ENCODE assay signal across 17 cellular contexts in the genomic region with DNA sequence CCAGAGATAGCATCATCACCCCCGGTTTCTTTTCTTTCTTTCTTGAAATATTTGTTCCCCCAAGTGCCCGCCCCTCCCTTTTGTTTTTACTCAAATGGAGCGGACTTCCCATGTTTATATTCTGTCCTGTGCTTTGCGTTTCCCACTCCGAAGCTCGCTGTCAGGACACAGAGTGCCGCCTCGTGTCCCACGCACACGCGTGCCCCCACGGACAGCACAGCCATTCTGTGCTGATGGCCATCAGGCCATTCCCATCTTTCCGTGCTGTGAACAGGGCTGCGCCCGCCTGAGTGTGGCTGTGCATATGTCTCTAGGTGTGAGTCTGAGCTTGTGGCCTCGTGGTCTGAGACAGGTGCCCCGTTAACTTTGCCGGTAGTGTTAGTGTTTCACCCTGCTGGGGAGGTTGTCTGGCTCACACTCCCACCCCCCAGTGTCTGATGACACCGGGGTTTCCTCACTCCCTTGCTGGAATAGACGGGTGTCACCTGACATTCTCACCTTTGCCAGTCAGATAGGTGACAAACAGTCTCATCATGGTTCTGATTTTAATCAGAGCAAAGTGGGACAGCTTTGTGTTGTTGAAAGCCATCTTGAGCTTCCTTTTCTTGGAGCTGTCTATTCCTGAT. TPM values are rescaled to one million over a fixed set of nuclear protein-coding genes. Genes with fewer than 3 reads are reported as not detected.
A peak's percentile ranks its signal among the peaks of the same experiment; 100 is the strongest.
DNase-seq lines count a peak whose midpoint lies in the region; ATAC-seq, FAIRE-seq and TF ChIP-seq lines count a peak whose summit lies in the region.
"Had no signal": no experiment of that assay in that cellular context is flagged by ENCODE, and none has a peak within 500 bp of the region (broad histone marks: within the 10 kb centered on the region; RNA-seq: fewer than 3 reads in every experiment).

No MANE protein-coding gene starts in this region.

- WGBS in A549 (ENCODE audit: missing lambda C conversion rate): 84% methylated on average over 20 of the region's 20 CpGs

- TF ChIP-seq RAD21 in A549 (conservative IDR thresholded peaks at IDR 0.05 in 1 of 2, IDR thresholded peaks at IDR 0.05 in 1 of 2): no peak

- H3K27ac ChIP-seq in A549: 0 out of 6 replicates have a peak overlapping the region, but pooled peaks of 1 of the 2 experiments have one; percentile 1

- H3K9me3 Mint-ChIP-seq in Caco-2 (ENCODE audit: unreplicated experiment) (no peaks in the 10 kb centered on the region), nephron (no peaks in the 10 kb centered on the region)
- H3K9me3 Mint-ChIP-seq in central memory CD8-positive, alpha-beta T cell: no peaks in the 10 kb centered on the region

- no peak for TF ChIP-seq POLR2A in A549 (IDR thresholded peaks at IDR 0.05; ENCODE audit: low read length)

- no TSS peak for BruUV-seq in Caco-2 (replicated peaks; lab: Mats Ljungman, UMichigan)

- H3K27me3 ChIP-seq in Caco-2 (replicated peaks; ENCODE audit: control insufficient read depth, insufficient read depth, low read length): no peaks in the 10 kb centered on the region
- H3K27me3 ChIP-seq: ovary had no signal

- H3K4me1 ChIP-seq in A549 (peaks cover 53% of the 10 kb centered on the region), Caco-2 (peaks cover 45% of the 10 kb centered on the region)

- no peak for TF ChIP-seq EP300 in A549 (IDR thresholded peaks at IDR 0.05)

- FAIRE-seq in A549 (lab: Jason Lieb, UNC): peak; percentile 94
- FAIRE-seq: GM12878 had no signal

- H3K4me1 Mint-ChIP-seq in Caco-2 (ENCODE audit: low read depth, unreplicated experiment): peaks cover 59% of the 10 kb centered on the region
- peaks cover 62% of the 10 kb centered on the region for H3K4me1 Mint-ChIP-seq in central memory CD8-positive, alpha-beta T cell
- peaks cover 68% of the 10 kb centered on the region for H3K4me1 Mint-ChIP-seq in nephron

- intact Hi-C loops in Caco-2 (cut with micrococcal nuclease; ENCODE audit: unreplicated experiment): no loop called here

- H3K36me3 Mint-ChIP-seq in Caco-2 (ENCODE audit: insufficient read depth, unreplicated experiment) (peaks cover 51% of the 10 kb centered on the region), nephron (ENCODE audit: low read depth) (no peaks in the 10 kb centered on the region)
- H3K36me3 Mint-ChIP-seq in central memory CD8-positive, alpha-beta T cell (ENCODE audit: insufficient read depth): peaks cover 5% of the 10 kb centered on the region

- CTCF ChIA-PET in A549 (lab: Yijun Ruan, JAX): interaction anchor here (1.0 to 2.5 kb wide), 10 partner anchors 10 to 196 kb away, joined by 4 to 22 read pairs (median 7); no protein-coding TSS in a partner anchor
- CTCF ChIA-PET in Caco-2 (lab: Charles Lee): interaction anchor here (1.3 kb wide), 1 partner anchor 12 kb away, joined by 3 read pairs; no protein-coding TSS in a partner anchor

- POLR2A ChIA-PET in A549 (lab: Yijun Ruan, JAX) (interaction anchor here (0.6 kb wide), 1 partner anchor 13 kb away, joined by 11 read pairs; no protein-coding TSS in a partner anchor), Caco-2 (lab: Charles Lee) (no interaction called here)

- H3K4me3 ChIP-seq in A549 (no peak overlapping the region), Caco-2 (ENCODE audit: low read depth, low read length) (no peak overlapping the region)
- H3K4me3 ChIP-seq: GM12878, lung, ovary had no signal

- no peak for ATAC-seq in A549
- ATAC-seq in central memory CD8-positive, alpha-beta T cell (replicated peaks; ENCODE audit: extremely low read depth, poor library complexity, severe bottlenecking): peak; percentile 61
- ATAC-seq in GM21619 (IDR thresholded peaks at IDR 0.05; ENCODE audit: unreplicated experiment): no peak

- H3K27ac Mint-ChIP-seq in Caco-2 (ENCODE audit: unreplicated experiment) (peak overlapping the region; percentile 65), nephron (peak overlapping the region; percentile 54 to 79 (median 65))
- peak overlapping the region; percentile 17 for H3K27ac Mint-ChIP-seq in central memory CD8-positive, alpha-beta T cell (ENCODE audit: low read depth)

- no peak overlapping the region for H3K4me3 Mint-ChIP-seq in Caco-2 (ENCODE audit: unreplicated experiment)
- H3K4me3 Mint-ChIP-seq in central memory CD8-positive, alpha-beta T cell: peak overlapping the region; percentile 45
- peak overlapping the region in 1 of 3 experiments; percentile 6 for H3K4me3 Mint-ChIP-seq in nephron

- H3K4me2 ChIP-seq in A549: no peak overlapping the region

- H3K27me3 Mint-ChIP-seq in Caco-2 (ENCODE audit: insufficient read depth, unreplicated experiment): no peaks in the 10 kb centered on the region
- H3K27me3 Mint-ChIP-seq in central memory CD8-positive, alpha-beta T cell: no peaks in the 10 kb centered on the region
- H3K27me3 Mint-ChIP-seq in nephron (ENCODE audit: low read depth): no peaks in the 10 kb centered on the region

- no peak for DNase-seq in A549 (ENCODE audit: low read depth in 1 of 2, low spot score in 1 of 2)
- DNase-seq in Caco-2: no peak
- peak in 1 of 2 donors; percentile 18 for DNase-seq in central memory CD8-positive, alpha-beta T cell (ENCODE audit: low spot score in 2 of 2)
- no peak for DNase-seq in NCI-H524 (lab: John Stamatoyannopoulos, UW)
- DNase-seq in GOT3 (lab: John Stamatoyannopoulos, UW): no peak
- no peak for DNase-seq in NCI-H82 treated with DMSO at 0.1 percent for 48 hours (lab: John Stamatoyannopoulos, UW; ENCODE audit: unreplicated experiment)
- DNase-seq: AML-193; amniotic stem cell; NK-92 treated with Interleukin-12 subunit alpha and Interleukin-12 subunit beta, amount 100 ng/mL, for 24 hours; ovary; Right ventricle myocardium superior; T1000 had no signal

- no peaks in the 10 kb centered on the region; the same call in none of the 2 replicates for H3K36me3 ChIP-seq in Caco-2 (ENCODE audit: control insufficient read depth, insufficient read depth, low read length)
- H3K36me3 ChIP-seq: ovary had no signal

- H3K9me3 ChIP-seq in A549 (no peaks in the 10 kb centered on the region), Caco-2 (no peaks in the 10 kb centered on the region)
- H3K9me3 ChIP-seq: ovary had no signal

- TF ChIP-seq CTCF in A549 (IDR thresholded peaks at IDR 0.05) (no peak), Caco-2 (IDR thresholded peaks at IDR 0.05; ENCODE audit: insufficient read depth in 1 of 2, low read depth in 1 of 2, low read length in 1 of 2, severe bottlenecking in 1 of 2, unreplicated experiment in 1 of 2) (no peak), nephron (IDR thresholded peaks at IDR 0.05; ENCODE audit: unreplicated experiment in 3 of 3) (no peak)

TF ChIP-seq in A549, 52 proteins besides CTCF, POLR2A, EP300 and RAD21 (continues in another document):
- no peak for TF ChIP-seq ZSCAN20 (CRISPR knock-in tag; IDR thresholded peaks at IDR 0.05)
- TF ChIP-seq MYC (IDR thresholded peaks at IDR 0.05; ENCODE audit: borderline replicate concordance, low read length): no peak
- TF ChIP-seq BHLHE40 (IDR thresholded peaks at IDR 0.05; ENCODE audit: low read depth, low read length): no peak
- no peak for TF ChIP-seq MAFK (IDR thresholded peaks at IDR 0.05; ENCODE audit: partially characterized antibody)
- no peak for TF ChIP-seq ZNF302 (CRISPR knock-in tag; IDR thresholded peaks at IDR 0.05)
- TF ChIP-seq, protein P1, sequence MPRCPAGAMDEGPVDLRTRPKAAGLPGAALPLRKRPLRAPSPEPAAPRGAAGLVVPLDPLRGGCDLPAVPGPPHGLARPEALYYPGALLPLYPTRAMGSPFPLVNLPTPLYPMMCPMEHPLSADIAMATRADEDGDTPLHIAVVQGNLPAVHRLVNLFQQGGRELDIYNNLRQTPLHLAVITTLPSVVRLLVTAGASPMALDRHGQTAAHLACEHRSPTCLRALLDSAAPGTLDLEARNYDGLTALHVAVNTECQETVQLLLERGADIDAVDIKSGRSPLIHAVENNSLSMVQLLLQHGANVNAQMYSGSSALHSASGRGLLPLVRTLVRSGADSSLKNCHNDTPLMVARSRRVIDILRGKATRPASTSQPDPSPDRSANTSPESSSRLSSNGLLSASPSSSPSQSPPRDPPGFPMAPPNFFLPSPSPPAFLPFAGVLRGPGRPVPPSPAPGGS (IDR thresholded peaks at IDR 0.05): no peak
- no peak for TF ChIP-seq RNF2 (IDR thresholded peaks at IDR 0.05; ENCODE audit: borderline replicate concordance, low read depth)
- TF ChIP-seq JUN (IDR thresholded peaks at IDR 0.05): no peak
- no peak for TF ChIP-seq ESRRA (IDR thresholded peaks at IDR 0.05; ENCODE audit: borderline replicate concordance, low read length)
- no peak for TF ChIP-seq HEYL (CRISPR knock-in tag; IDR thresholded peaks at IDR 0.05)
- no peak for TF ChIP-seq GATA3 (IDR thresholded peaks at IDR 0.05; ENCODE audit: borderline replicate concordance)
- no peak for TF ChIP-seq CBX2 (IDR thresholded peaks at IDR 0.05; ENCODE audit: borderline replicate concordance, low read depth)
- TF ChIP-seq EHMT2 (IDR thresholded peaks at IDR 0.05; ENCODE audit: low read depth): no peak
- no peak for TF ChIP-seq NR3C1 (IDR thresholded peaks at IDR 0.05)

RNA-seq across cellular contexts. Expression of a gene that starts 6.9 kb away (rescaled TPM):
- 37.9 and 42.9 TPM in 2 replicates for polyA plus RNA-seq in A549 (2011; rRNA removed)
- 105 and 115 TPM in 2 replicates for polyA plus RNA-seq in A549 (2012; cell fraction: cytosol; rRNA removed)
- 115 and 138 TPM in 2 replicates for polyA plus RNA-seq in A549 (2012; cell fraction: nucleus; rRNA removed)
- 75.8 to 84.2 TPM (median 76.7 TPM) in 3 replicates for polyA plus RNA-seq in A549 (2017; fragmentation: RNase III; extraction: RNeasy Plus Mini Kit Qiagen cat#74134 plus additional on column Dnase treatment)
- 68.7 and 73.7 TPM in 2 replicates for polyA minus RNA-seq in A549 (2011; rRNA and poly(A)+ RNA removed)
- 98.6 and 112 TPM in 2 replicates for total RNA-seq in Caco-2 (2022)

RNA-seq across cellular contexts. Expression of a gene that starts 48.3 kb away (rescaled TPM):
- polyA plus RNA-seq in A549 (2011; rRNA removed) (0.06 and 0.08 TPM in 2 replicates), A549 (2017; fragmentation: RNase III; extraction: RNeasy Plus Mini Kit Qiagen cat#74134 plus additional on column Dnase treatment) (0.25 to 0.44 TPM (median 0.28 TPM) in 3 replicates)
- 0.05 and 0.08 TPM in 2 replicates for polyA plus RNA-seq in A549 (2012; cell fraction: cytosol; rRNA removed)
- 0.07 TPM in 1 of 2 replicates, not detected in the other for polyA plus RNA-seq in A549 (2012; cell fraction: nucleus; rRNA removed)
- polyA minus RNA-seq in A549 (2011; rRNA and poly(A)+ RNA removed): 0.41 TPM in 1 of 2 replicates, not detected in the other
- 0.45 and 0.46 TPM in 2 replicates for total RNA-seq in Caco-2 (2022)
- total RNA-seq: GM12878, lung, MCF 10A, ovary, Right ventricle myocardium superior had no signal
- polyA plus RNA-seq: GM12878, ovary had no signal
